Comparison of ENCODE assay signal across 8 cellular contexts in the genomic region with DNA sequence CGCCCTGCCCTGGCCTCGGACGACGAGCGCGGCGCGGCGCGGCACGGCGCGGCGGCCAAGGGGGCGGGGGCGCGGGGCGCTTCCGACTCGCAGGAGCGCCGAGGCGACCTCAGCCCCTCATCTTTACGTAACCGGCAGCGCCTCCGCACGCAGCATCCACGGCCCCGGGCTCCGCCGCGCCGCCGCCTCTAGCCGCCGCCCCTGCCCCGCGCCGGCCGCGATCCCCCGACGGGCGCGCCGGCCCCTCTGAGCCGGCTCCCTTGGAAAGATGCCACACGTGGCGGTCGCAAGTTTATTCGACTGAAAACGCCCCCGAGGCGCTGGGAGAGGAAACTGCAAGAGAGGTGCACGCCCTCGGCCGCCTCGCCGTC. TPM values are rescaled to one million over a fixed set of nuclear protein-coding genes. Genes with fewer than 3 reads are reported as not detected.
DNase-seq lines count a peak whose midpoint lies in the region; ATAC-seq and TF ChIP-seq lines count a peak whose summit lies in the region.

No MANE protein-coding gene starts in this region.

- peak overlapping the region; percentile 99 for H3K27ac Mint-ChIP-seq in MCF 10A (ENCODE audit: low read depth, unreplicated experiment)
- H3K27ac Mint-ChIP-seq in stimulated activated naive CD8-positive, alpha-beta T cell treated with anti-CD3 and anti-CD28 coated beads, Interleukin-15, amount 100 ng/mL, for 72 hours: peak overlapping the region; percentile 99 to 100

- peak overlapping the region; percentile 98 for H3K4me3 Mint-ChIP-seq in MCF 10A (ENCODE audit: unreplicated experiment)
- peak overlapping the region; percentile 97 to 98 for H3K4me3 Mint-ChIP-seq in stimulated activated naive CD8-positive, alpha-beta T cell treated with anti-CD3 and anti-CD28 coated beads, Interleukin-15, amount 100 ng/mL, for 72 hours

- no peak for TF ChIP-seq CTCF in AG04450 (IDR thresholded peaks at IDR 0.05; ENCODE audit: low read depth, low read length)
- TF ChIP-seq CTCF in GM13976 (IDR thresholded peaks at IDR 0.05; ENCODE audit: borderline replicate concordance, control extremely low read depth, extremely low read depth, insufficient read depth, missing control alignments): no peak
- TF ChIP-seq CTCF in MCF 10A (IDR thresholded peaks at IDR 0.05; ENCODE audit: unreplicated experiment): no peak

- H3K4me1 Mint-ChIP-seq in MCF 10A (ENCODE audit: insufficient read depth, unreplicated experiment): peaks cover 19% of the 10 kb centered on the region
- H3K4me1 Mint-ChIP-seq in stimulated activated naive CD8-positive, alpha-beta T cell treated with anti-CD3 and anti-CD28 coated beads, Interleukin-15, amount 100 ng/mL, for 72 hours: peaks cover 50% of the 10 kb centered on the region

- no peak for DNase-seq in AG04450 (ENCODE audit: low read depth, low spot score)
- DNase-seq in GM13976 (ENCODE audit: low spot score): peak; percentile 59
- DNase-seq in NT2/D1 (ENCODE audit: low read depth, low spot score): no peak
- DNase-seq in MCF 10A (ENCODE audit: unreplicated experiment): no peak
- DNase-seq in stimulated activated naive CD8-positive, alpha-beta T cell treated with anti-CD3 and anti-CD28 coated beads, Interleukin-15, amount 100 ng/mL, for 72 hours: no peak
- DNase-seq in LoVo (ENCODE audit: low spot score): no peak

- peak overlapping the region; percentile 82 for H3K9ac ChIP-seq in NT2/D1 (ENCODE audit: insufficient read length, low read depth)

- no peaks in the 10 kb centered on the region for H3K9me3 Mint-ChIP-seq in MCF 10A (ENCODE audit: unreplicated experiment)
- no peaks in the 10 kb centered on the region for H3K9me3 Mint-ChIP-seq in stimulated activated naive CD8-positive, alpha-beta T cell treated with anti-CD3 and anti-CD28 coated beads, Interleukin-15, amount 100 ng/mL, for 72 hours

- no peaks in the 10 kb centered on the region for H3K36me3 ChIP-seq in NT2/D1 (ENCODE audit: insufficient read depth, insufficient read length, low read length)

- H3K27me3 Mint-ChIP-seq in MCF 10A (ENCODE audit: insufficient read depth, unreplicated experiment): no peaks in the 10 kb centered on the region
- H3K27me3 Mint-ChIP-seq in stimulated activated naive CD8-positive, alpha-beta T cell treated with anti-CD3 and anti-CD28 coated beads, Interleukin-15, amount 100 ng/mL, for 72 hours: no peaks in the 10 kb centered on the region

- peaks cover 5% of the 10 kb centered on the region for H3K4me1 ChIP-seq in NT2/D1 (ENCODE audit: insufficient read depth, insufficient read length)

- H3K4me3 ChIP-seq in AG04450 (ENCODE audit: low read depth, low read length) (peak overlapping the region; percentile 98), NT2/D1 (ENCODE audit: insufficient read length, low read depth) (peak overlapping the region; percentile 70)

- H3K27ac ChIP-seq in AG04450 (ENCODE audit: low read depth, low read length) (peak overlapping the region; percentile 100), layer of hippocampus (ENCODE audit: low read depth, low read length) (peak overlapping the region; percentile 92)

- intact Hi-C loops in MCF 10A (cut with micrococcal nuclease): loop anchor here (1.0 to 5.0 kb wide), 2 partner anchors 61 to 71 kb away; no protein-coding TSS in a partner anchor

- peaks cover 6% of the 10 kb centered on the region for H3K36me3 Mint-ChIP-seq in MCF 10A (ENCODE audit: insufficient read depth, unreplicated experiment)

- CTCF ChIA-PET in AG04450 (lab: Charles Lee) (no interaction called here), MCF 10A (lab: Yijun Ruan, JAX) (interaction anchor here (1.2 kb wide), 1 partner anchor 8 kb away, joined by 5 read pairs; no protein-coding TSS in a partner anchor)

- ATAC-seq in HG02798 (IDR thresholded peaks at IDR 0.05; ENCODE audit: poor library complexity, unreplicated experiment): peak; percentile 23
- peak; percentile 41 for ATAC-seq in stimulated activated naive CD8-positive, alpha-beta T cell treated with anti-CD3 and anti-CD28 coated beads, Interleukin-15, amount 100 ng/mL, for 72 hours

- in situ Hi-C loops in GM13976 (cut with MboI; ENCODE audit: low sequenced_read_pairs, unreplicated experiment): no loop called here

- no TSS peak for BruUV-seq in MCF 10A (replicated peaks; lab: Mats Ljungman, UMichigan)

- no peaks in the 10 kb centered on the region for H3K27me3 ChIP-seq in AG04450 (ENCODE audit: control insufficient read depth, insufficient read depth, low read length)
- peaks cover 29% of the 10 kb centered on the region for H3K27me3 ChIP-seq in NT2/D1 (ENCODE audit: insufficient read depth, insufficient read length)
- no peaks in the 10 kb centered on the region for H3K27me3 ChIP-seq in layer of hippocampus (ENCODE audit: control insufficient read depth, insufficient read depth, low read length)

- H3K9me3 ChIP-seq in AG04450 (ENCODE audit: control insufficient read depth, insufficient read depth, low read length) (no peaks in the 10 kb centered on the region; the same call in 1 of the 2 replicates), NT2/D1 (ENCODE audit: insufficient read depth, low read length) (no peaks in the 10 kb centered on the region)

- POLR2A ChIA-PET in AG04450 (lab: Yijun Ruan, JAX) (no interaction called here), MCF 10A (lab: Yijun Ruan, JAX) (interaction anchor here (1.2 to 8.9 kb wide), 11 partner anchors 20 to 189 kb away, joined by 3 to 186 read pairs (median 10); a partner anchor contains a TSS)

RNA-seq across cellular contexts. Expression of a gene that starts 1.0 kb away (rescaled TPM):
- 13.2 and 14.9 TPM in 2 replicates for polyA plus RNA-seq in AG04450 (2011; rRNA removed)
- 14.3 and 15.3 TPM in 2 replicates for polyA minus RNA-seq in AG04450 (2011; rRNA and poly(A)+ RNA removed)
- 5.9 and 8.9 TPM in 2 replicates for total RNA-seq in MCF 10A (2022)
